20 cellular contexts compared by ENCODE assay signal in the genomic region with DNA sequence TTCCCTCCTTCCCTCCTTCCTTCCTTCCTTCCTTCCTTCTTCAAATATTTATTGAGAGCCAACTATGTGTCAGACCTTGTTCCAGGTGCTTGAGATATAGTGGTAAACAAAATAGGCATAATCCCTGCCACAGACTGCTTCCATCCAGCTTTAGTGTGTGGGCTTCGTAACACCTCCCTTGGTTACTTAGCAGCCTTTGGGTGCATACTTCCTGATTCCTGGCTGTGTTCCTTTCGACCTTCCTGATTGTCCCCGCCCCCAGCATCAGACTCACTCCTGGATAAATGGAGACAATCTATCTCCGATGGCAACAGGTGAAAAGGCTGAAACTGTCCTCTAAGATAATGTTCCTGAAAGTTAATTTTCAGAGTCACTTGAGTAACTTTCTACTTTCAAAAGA. TPM values are rescaled to one million over a fixed set of nuclear protein-coding genes. Genes with fewer than 3 reads are reported as not detected.
A peak's percentile ranks its signal among the peaks of the same experiment; 100 is the strongest.
DNase-seq lines count a peak whose midpoint lies in the region; ATAC-seq and TF ChIP-seq lines count a peak whose summit lies in the region.
"Had no signal": no experiment of that assay in that cellular context is flagged by ENCODE, and none has a peak within 500 bp of the region (broad histone marks: within the 10 kb centered on the region; RNA-seq: fewer than 3 reads in every experiment).

No MANE protein-coding gene starts in this region.

- DNase-seq in DMS153 (lab: John Stamatoyannopoulos, UW) (peak; percentile 9), DMS153 treated with DMSO at 0.1 percent for 48 hours (lab: John Stamatoyannopoulos, UW; ENCODE audit: unreplicated experiment) (no peak), WTC11 (ENCODE audit: low spot score) (no peak), iPS-NIHi7 (ENCODE audit: extremely low spot score) (peak; percentile 24), renal cortical epithelial cell (ENCODE audit: low read depth) (peak; percentile 46), OCI-M1 (lab: John Stamatoyannopoulos, UW) (no peak), islet precursor cell (no peak)
- DNase-seq in stimulated activated CD4-positive, alpha-beta T cell treated with anti-CD3 and anti-CD28 coated beads, Interleukin-4, amount 100 ng/mL, for 24 hours = no peak
- DNase-seq: AML-193, GF-D8, HCEC 1CT, KBM-7, NCI-H1105 treated with DMSO at 0.1 percent for 48 hours, NCI-H1694 treated with DMSO at 0.1 percent for 48 hours, NCI-H226, NCI-H524, PC-3, SIG-M5 had no signal

- H3K4me1 Mint-ChIP-seq in WTC11 = peaks cover 4% of the 10 kb centered on the region

- ATAC-seq in WTC11 = peak; percentile 80
- ATAC-seq: GM12878, HepG2, PC-3 had no signal

- H3K27ac Mint-ChIP-seq in WTC11 = no peak overlapping the region; the same call in 1 of the 2 replicates

- POLR2A ChIA-PET in WTC11 (lab: Charles Lee) = no interaction called here

- H3K4me3 Mint-ChIP-seq in WTC11 = no peak overlapping the region

- CTCF ChIA-PET in WTC11 (lab: Charles Lee) = interaction anchor here (1.2 kb wide), 1 partner anchor 27 kb away, joined by 5 read pairs; no protein-coding TSS in a partner anchor

- TF ChIP-seq CTCF in WTC11 (IDR thresholded peaks at IDR 0.05) = no peak

- no peaks in the 10 kb centered on the region for H3K9me3 Mint-ChIP-seq in WTC11

- H3K27me3 Mint-ChIP-seq in WTC11 (ENCODE audit: low read depth) = no peaks in the 10 kb centered on the region

- no peaks in the 10 kb centered on the region for H3K36me3 Mint-ChIP-seq in WTC11

TF ChIP-seq in WTC11, 78 proteins besides CTCF, POLR2A, EP300 and RAD21:
- TF ChIP-seq, protein P1, sequence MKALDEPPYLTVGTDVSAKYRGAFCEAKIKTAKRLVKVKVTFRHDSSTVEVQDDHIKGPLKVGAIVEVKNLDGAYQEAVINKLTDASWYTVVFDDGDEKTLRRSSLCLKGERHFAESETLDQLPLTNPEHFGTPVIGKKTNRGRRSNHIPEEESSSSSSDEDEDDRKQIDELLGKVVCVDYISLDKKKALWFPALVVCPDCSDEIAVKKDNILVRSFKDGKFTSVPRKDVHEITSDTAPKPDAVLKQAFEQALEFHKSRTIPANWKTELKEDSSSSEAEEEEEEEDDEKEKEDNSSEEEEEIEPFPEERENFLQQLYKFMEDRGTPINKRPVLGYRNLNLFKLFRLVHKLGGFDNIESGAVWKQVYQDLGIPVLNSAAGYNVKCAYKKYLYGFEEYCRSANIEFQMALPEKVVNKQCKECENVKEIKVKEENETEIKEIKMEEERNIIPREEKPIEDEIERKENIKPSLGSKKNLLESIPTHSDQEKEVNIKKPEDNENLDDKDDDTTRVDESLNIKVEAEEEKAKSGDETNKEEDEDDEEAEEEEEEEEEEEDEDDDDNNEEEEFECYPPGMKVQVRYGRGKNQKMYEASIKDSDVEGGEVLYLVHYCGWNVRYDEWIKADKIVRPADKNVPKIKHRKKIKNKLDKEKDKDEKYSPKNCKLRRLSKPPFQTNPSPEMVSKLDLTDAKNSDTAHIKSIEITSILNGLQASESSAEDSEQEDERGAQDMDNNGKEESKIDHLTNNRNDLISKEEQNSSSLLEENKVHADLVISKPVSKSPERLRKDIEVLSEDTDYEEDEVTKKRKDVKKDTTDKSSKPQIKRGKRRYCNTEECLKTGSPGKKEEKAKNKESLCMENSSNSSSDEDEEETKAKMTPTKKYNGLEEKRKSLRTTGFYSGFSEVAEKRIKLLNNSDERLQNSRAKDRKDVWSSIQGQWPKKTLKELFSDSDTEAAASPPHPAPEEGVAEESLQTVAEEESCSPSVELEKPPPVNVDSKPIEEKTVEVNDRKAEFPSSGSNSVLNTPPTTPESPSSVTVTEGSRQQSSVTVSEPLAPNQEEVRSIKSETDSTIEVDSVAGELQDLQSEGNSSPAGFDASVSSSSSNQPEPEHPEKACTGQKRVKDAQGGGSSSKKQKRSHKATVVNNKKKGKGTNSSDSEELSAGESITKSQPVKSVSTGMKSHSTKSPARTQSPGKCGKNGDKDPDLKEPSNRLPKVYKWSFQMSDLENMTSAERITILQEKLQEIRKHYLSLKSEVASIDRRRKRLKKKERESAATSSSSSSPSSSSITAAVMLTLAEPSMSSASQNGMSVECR (CRISPR knock-in tag; IDR thresholded peaks at IDR 0.05; ENCODE audit: borderline replicate concordance) = no peak
- TF ChIP-seq FOXP1 (CRISPR knock-in tag; IDR thresholded peaks at IDR 0.05; ENCODE audit: borderline replicate concordance) = no peak
- TF ChIP-seq, protein P2, sequence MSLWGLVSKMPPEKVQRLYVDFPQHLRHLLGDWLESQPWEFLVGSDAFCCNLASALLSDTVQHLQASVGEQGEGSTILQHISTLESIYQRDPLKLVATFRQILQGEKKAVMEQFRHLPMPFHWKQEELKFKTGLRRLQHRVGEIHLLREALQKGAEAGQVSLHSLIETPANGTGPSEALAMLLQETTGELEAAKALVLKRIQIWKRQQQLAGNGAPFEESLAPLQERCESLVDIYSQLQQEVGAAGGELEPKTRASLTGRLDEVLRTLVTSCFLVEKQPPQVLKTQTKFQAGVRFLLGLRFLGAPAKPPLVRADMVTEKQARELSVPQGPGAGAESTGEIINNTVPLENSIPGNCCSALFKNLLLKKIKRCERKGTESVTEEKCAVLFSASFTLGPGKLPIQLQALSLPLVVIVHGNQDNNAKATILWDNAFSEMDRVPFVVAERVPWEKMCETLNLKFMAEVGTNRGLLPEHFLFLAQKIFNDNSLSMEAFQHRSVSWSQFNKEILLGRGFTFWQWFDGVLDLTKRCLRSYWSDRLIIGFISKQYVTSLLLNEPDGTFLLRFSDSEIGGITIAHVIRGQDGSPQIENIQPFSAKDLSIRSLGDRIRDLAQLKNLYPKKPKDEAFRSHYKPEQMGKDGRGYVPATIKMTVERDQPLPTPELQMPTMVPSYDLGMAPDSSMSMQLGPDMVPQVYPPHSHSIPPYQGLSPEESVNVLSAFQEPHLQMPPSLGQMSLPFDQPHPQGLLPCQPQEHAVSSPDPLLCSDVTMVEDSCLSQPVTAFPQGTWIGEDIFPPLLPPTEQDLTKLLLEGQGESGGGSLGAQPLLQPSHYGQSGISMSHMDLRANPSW (CRISPR knock-in tag; conservative IDR thresholded peaks at IDR 0.05; ENCODE audit: low read depth) = no peak
- TF ChIP-seq, protein P3, sequence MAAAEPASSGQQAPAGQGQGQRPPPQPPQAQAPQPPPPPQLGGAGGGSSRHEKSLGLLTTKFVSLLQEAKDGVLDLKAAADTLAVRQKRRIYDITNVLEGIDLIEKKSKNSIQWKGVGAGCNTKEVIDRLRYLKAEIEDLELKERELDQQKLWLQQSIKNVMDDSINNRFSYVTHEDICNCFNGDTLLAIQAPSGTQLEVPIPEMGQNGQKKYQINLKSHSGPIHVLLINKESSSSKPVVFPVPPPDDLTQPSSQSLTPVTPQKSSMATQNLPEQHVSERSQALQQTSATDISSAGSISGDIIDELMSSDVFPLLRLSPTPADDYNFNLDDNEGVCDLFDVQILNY (CRISPR knock-in tag; IDR thresholded peaks at IDR 0.05) = no peak
- no peak for TF ChIP-seq ZNF423 (CRISPR knock-in tag; IDR thresholded peaks at IDR 0.05)
- TF ChIP-seq SOX15 (CRISPR knock-in tag; IDR thresholded peaks at IDR 0.05) = no peak
- TF ChIP-seq, protein P4, sequence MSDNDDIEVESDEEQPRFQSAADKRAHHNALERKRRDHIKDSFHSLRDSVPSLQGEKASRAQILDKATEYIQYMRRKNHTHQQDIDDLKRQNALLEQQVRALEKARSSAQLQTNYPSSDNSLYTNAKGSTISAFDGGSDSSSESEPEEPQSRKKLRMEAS (CRISPR knock-in tag; IDR thresholded peaks at IDR 0.05) = no peak
- TF ChIP-seq NR2C2 (CRISPR knock-in tag; IDR thresholded peaks at IDR 0.05) = no peak
- no peak for TF ChIP-seq ZNF219 (CRISPR knock-in tag; IDR thresholded peaks at IDR 0.05; ENCODE audit: borderline replicate concordance)
- TF ChIP-seq NFE2L1 (CRISPR knock-in tag; IDR thresholded peaks at IDR 0.05) = no peak
- no peak for TF ChIP-seq ELF4 (CRISPR knock-in tag; IDR thresholded peaks at IDR 0.05; ENCODE audit: low read depth)
- TF ChIP-seq ZBTB21 (CRISPR knock-in tag; IDR thresholded peaks at IDR 0.05; ENCODE audit: borderline replicate concordance) = no peak
TF ChIP-seq in WTC11: peak in this region for 0.

RNA-seq across cellular contexts. Expression of a gene that starts 13.5 kb away (rescaled TPM):
- total RNA-seq in WTC11 (2021) = 0.82 to 1.0 TPM (median 0.98 TPM) in 3 replicates
- total RNA-seq in renal cortical epithelial cell = 0.17 and 0.50 TPM in 2 replicates

Comparison
In these comparisons a context has a peak if more than half of its experiments do, and no peak if none do; other contexts are left out.
1. DNase-seq: peak in DMS153 (single experiment), iPS-NIHi7 (single experiment) and renal cortical epithelial cell (single experiment); none in DMS153 treated with DMSO at 0.1 percent for 48 hours (single experiment), WTC11 (single experiment), stimulated activated CD4-positive, alpha-beta T cell treated with anti-CD3 and anti-CD28 coated beads, Interleukin-4, amount 100 ng/mL, for 24 hours (single experiment), OCI-M1 (single experiment) and islet precursor cell (single experiment).